ENCODE assay signal across 8 cellular contexts in genomic region chr4:23717528-23718248, GRCh38.
DNase-seq lines count a peak whose midpoint lies in the region; ATAC-seq and TF ChIP-seq lines count a peak whose summit lies in the region.

No MANE protein-coding gene starts in this region.

- H3K4me1 ChIP-seq in OCI-LY1 (ENCODE audit: insufficient read depth, low read length, severe bottlenecking) = no peaks in the 10 kb centered on the region

- no peaks in the 10 kb centered on the region for H3F3A ChIP-seq in OCI-LY1 (ENCODE audit: insufficient read depth, low read length)

- H3K9me3 Mint-ChIP-seq in stimulated activated naive CD8-positive, alpha-beta T cell treated with anti-CD3 and anti-CD28 coated beads, Interleukin-15, amount 100 ng/mL, for 72 hours = no peaks in the 10 kb centered on the region

- H4K20me1 ChIP-seq in OCI-LY1 (ENCODE audit: insufficient read depth, low read length) = no peaks in the 10 kb centered on the region

- no peak overlapping the region for H3K27ac Mint-ChIP-seq in stimulated activated naive CD8-positive, alpha-beta T cell treated with anti-CD3 and anti-CD28 coated beads, Interleukin-15, amount 100 ng/mL, for 72 hours

- no peaks in the 10 kb centered on the region for H3K27me3 Mint-ChIP-seq in stimulated activated naive CD8-positive, alpha-beta T cell treated with anti-CD3 and anti-CD28 coated beads, Interleukin-15, amount 100 ng/mL, for 72 hours

- TF ChIP-seq CTCF in OCI-LY1 (IDR thresholded peaks at IDR 0.05; ENCODE audit: low read length) = peak; percentile 28; the same call in 1 of the 2 replicates
- TF ChIP-seq CTCF in fibroblast of the aortic adventitia (IDR thresholded peaks at IDR 0.05; ENCODE audit: insufficient read depth, low read length) = peak; percentile 35

- H3K4me3 ChIP-seq in OCI-LY1 (ENCODE audit: low read depth, low read length, poor library complexity, severe bottlenecking) = no peak overlapping the region
- H3K4me3 ChIP-seq in fibroblast of the aortic adventitia (ENCODE audit: low read depth, low read length) = no peak overlapping the region

- H3K79me2 ChIP-seq in OCI-LY1 (ENCODE audit: insufficient read depth, low read length) = no peaks in the 10 kb centered on the region

- H3K4me3 Mint-ChIP-seq in stimulated activated naive CD8-positive, alpha-beta T cell treated with anti-CD3 and anti-CD28 coated beads, Interleukin-15, amount 100 ng/mL, for 72 hours = no peak overlapping the region

- no peak overlapping the region for H3K27ac ChIP-seq in OCI-LY1 (ENCODE audit: low read depth, low read length, poor library complexity, severe bottlenecking)

- ATAC-seq in stimulated activated naive CD8-positive, alpha-beta T cell treated with anti-CD3 and anti-CD28 coated beads, Interleukin-15, amount 100 ng/mL, for 72 hours = peak; percentile 35
- ATAC-seq in stimulated activated naive CD8-positive, alpha-beta T cell treated with anti-CD3 and anti-CD28 coated beads, Interleukin-15, Interleukin-2, amounts not matched to agents 100 U/mL and 50 U/mL, for 24 hours = no peak
- no peak for ATAC-seq in GM21576 (IDR thresholded peaks at IDR 0.05; ENCODE audit: unreplicated experiment)
- no peak for ATAC-seq in GM21528 (IDR thresholded peaks at IDR 0.05; ENCODE audit: low FRiP score, unreplicated experiment)
- ATAC-seq in HG02885 (IDR thresholded peaks at IDR 0.05; ENCODE audit: poor library complexity, unreplicated experiment) = no peak

- no peaks in the 10 kb centered on the region for H3K36me3 ChIP-seq in OCI-LY1 (ENCODE audit: insufficient read depth, low read length)

- no peaks in the 10 kb centered on the region for H3K4me1 Mint-ChIP-seq in stimulated activated naive CD8-positive, alpha-beta T cell treated with anti-CD3 and anti-CD28 coated beads, Interleukin-15, amount 100 ng/mL, for 72 hours

- no peak for DNase-seq in stimulated activated naive CD8-positive, alpha-beta T cell treated with anti-CD3 and anti-CD28 coated beads, Interleukin-15, amount 100 ng/mL, for 72 hours
- no peak for DNase-seq in stimulated activated naive CD8-positive, alpha-beta T cell treated with anti-CD3 and anti-CD28 coated beads, Interleukin-15, Interleukin-2, amounts not matched to agents 100 U/mL and 50 U/mL, for 24 hours
- DNase-seq in fibroblast of the aortic adventitia (ENCODE audit: low read depth) = peak; percentile 6
- no peak for DNase-seq in activated T-cell treated with anti-CD3 and anti-CD28 coated beads, Interleukin-2, amount 50 U/mL, for 48 hours

- H3K9ac ChIP-seq in OCI-LY1 (ENCODE audit: low read length) = no peak overlapping the region

- no peak overlapping the region for H3K4me2 ChIP-seq in OCI-LY1 (ENCODE audit: low read length)

- no peaks in the 10 kb centered on the region for H3K9me2 ChIP-seq in OCI-LY1 (ENCODE audit: low read depth, low read length)

- H3K9me3 ChIP-seq in OCI-LY1 (ENCODE audit: low read length) = no peaks in the 10 kb centered on the region

- H2AFZ ChIP-seq in OCI-LY1 (ENCODE audit: low read length) = no peak overlapping the region

- no peaks in the 10 kb centered on the region for H3K27me3 ChIP-seq in OCI-LY1 (ENCODE audit: insufficient read depth, low read length)
